In genomic region chr9:92989561-92989960, GRCh38 we compare ENCODE assay signal across 18 cellular contexts. TPM values are rescaled to one million over a fixed set of nuclear protein-coding genes. Genes with fewer than 3 reads are reported as not detected.
DNase-seq lines count a peak whose midpoint lies in the region; ATAC-seq, FAIRE-seq and TF ChIP-seq lines count a peak whose summit lies in the region.
"Had no signal": no experiment of that assay in that cellular context is flagged by ENCODE, and none has a peak within 500 bp of the region (broad histone marks: within the 10 kb centered on the region; RNA-seq: fewer than 3 reads in every experiment).

No MANE protein-coding gene starts in this region.

- H3K27ac Mint-ChIP-seq in type B pancreatic cell, result peak overlapping the region; percentile 46

- no peak overlapping the region for H3K4me2 ChIP-seq in HepG2 (ENCODE audit: low read depth, low read length)
- H3K4me2 ChIP-seq: BLaER1 treated with 17β-estradiol and CSF1 and Interleukin-3, amounts not matched to agents 10 nM and 100 nM had no signal

- no peak overlapping the region for H3K9ac ChIP-seq in HepG2 (ENCODE audit: insufficient read depth, low read depth, low read length)
- H3K9ac ChIP-seq: BLaER1 treated with 17β-estradiol and CSF1 and Interleukin-3, amounts not matched to agents 10 nM and 100 nM had no signal

- peaks cover 28% of the 10 kb centered on the region for H3K4me1 ChIP-seq in HepG2 (ENCODE audit: insufficient read depth, low read length)
- no peaks in the 10 kb centered on the region for H3K4me1 ChIP-seq in right lobe of liver
- H3K4me1 ChIP-seq: body of pancreas, Peyer's patch had no signal

- H3K27ac ChIP-seq in HepG2 (ENCODE audit: extremely low read length, insufficient read depth, low read length) (no peak overlapping the region), right lobe of liver (no peak overlapping the region)
- H3K27ac ChIP-seq: BLaER1 treated with 17β-estradiol and CSF1 and Interleukin-3, amounts not matched to agents 10 nM and 100 nM; body of pancreas; Peyer's patch had no signal

- TF ChIP-seq EP300 in HepG2 (IDR thresholded peaks at IDR 0.05; ENCODE audit: low read depth in 2 of 2, low read length in 2 of 2), result no peak
- TF ChIP-seq EP300 in HepG2 (CRISPR knock-in tag; IDR thresholded peaks at IDR 0.05; ENCODE audit: borderline replicate concordance), result no peak

- TF ChIP-seq POLR2A in HepG2 (IDR thresholded peaks at IDR 0.05; ENCODE audit: insufficient read depth in 1 of 2, low read depth in 2 of 2, low read length in 2 of 2) (no peak), right lobe of liver (IDR thresholded peaks at IDR 0.05) (no peak)

- intact Hi-C loops in HepG2 (cut with micrococcal nuclease; ENCODE audit: unreplicated experiment), result no loop called here
- intact Hi-C loops in right lobe of liver (cut with DNase I), result no loop called here

- H3K4me3 ChIP-seq in HepG2 (replicated peaks in 1 of 3; ENCODE audit: insufficient read depth in 1 of 3, low read depth in 2 of 3, low read length in 3 of 3) (no peak overlapping the region), right lobe of liver (no peak overlapping the region), bronchial epithelial cell (ENCODE audit: low read depth, low read length) (no peak overlapping the region)
- H3K4me3 ChIP-seq: BLaER1 treated with 17β-estradiol and CSF1 and Interleukin-3, amounts not matched to agents 10 nM and 100 nM; body of pancreas; Peyer's patch had no signal

- no peak overlapping the region for H3K4me3 Mint-ChIP-seq in type B pancreatic cell
- H3K4me3 Mint-ChIP-seq: nephron had no signal

- H3K27me3 Mint-ChIP-seq in type B pancreatic cell, result no peaks in the 10 kb centered on the region
- H3K27me3 Mint-ChIP-seq: IgD-negative memory B cell had no signal

- TF ChIP-seq CTCF in HepG2 (CRISPR knock-in tag; IDR thresholded peaks at IDR 0.05) (no peak), right lobe of liver (IDR thresholded peaks at IDR 0.05) (no peak), bronchial epithelial cell (IDR thresholded peaks at IDR 0.05; ENCODE audit: insufficient read depth, low read length, severe bottlenecking) (no peak), type B pancreatic cell (conservative IDR thresholded peaks at IDR 0.05) (no peak), GM10248 (IDR thresholded peaks at IDR 0.05; ENCODE audit: control extremely low read depth, extremely low read depth, low read depth, missing control alignments) (no peak)

- FAIRE-seq in HepG2 (lab: Jason Lieb, UNC), result no peak
- no peak for FAIRE-seq in bronchial epithelial cell (lab: Jason Lieb, UNC)

- H3K36me3 Mint-ChIP-seq in type B pancreatic cell, result peaks cover 10% of the 10 kb centered on the region

- no peaks in the 10 kb centered on the region for H3K79me2 ChIP-seq in HepG2 (ENCODE audit: insufficient read depth, low read length)

- H3K4me1 Mint-ChIP-seq in type B pancreatic cell (ENCODE audit: unreplicated experiment), result peaks cover 22% of the 10 kb centered on the region
- H3K4me1 Mint-ChIP-seq: nephron had no signal

- H3K9me3 ChIP-seq in HepG2 (ENCODE audit: low read length) (peaks cover 18% of the 10 kb centered on the region), right lobe of liver (no peaks in the 10 kb centered on the region)
- H3K9me3 ChIP-seq: body of pancreas, Peyer's patch had no signal

- POLR2A ChIA-PET in HepG2 (lab: Yijun Ruan, JAX) (no interaction called here), GM10248 (lab: Yijun Ruan, JAX) (no interaction called here)

- CTCF ChIA-PET in HepG2 (lab: Yijun Ruan, JAX; ENCODE audit: low intra/inter-chr PET ratio, low total read pairs) (no interaction called here), GM10248 (lab: Yijun Ruan, JAX) (interaction anchor here (1.0 to 3.8 kb wide), 2 partner anchors 8 to 14 kb away, joined by 3 to 31 read pairs; no protein-coding TSS in a partner anchor)

- H4K20me1 ChIP-seq in HepG2 (ENCODE audit: insufficient read depth, low read length), result no peaks in the 10 kb centered on the region

- H3K9me3 Mint-ChIP-seq in type B pancreatic cell, result peaks cover 24% of the 10 kb centered on the region

- DNase-seq in HepG2 (ENCODE audit: low spot score), result peak; percentile 37
- no peak for DNase-seq in right lobe of liver
- DNase-seq in NCI-H345 treated with DMSO at 0.1 percent for 48 hours (lab: John Stamatoyannopoulos, UW; ENCODE audit: unreplicated experiment), result peak; percentile 54
- DNase-seq in bronchial epithelial cell (ENCODE audit: low read depth), result peak; percentile 28
- no peak for DNase-seq in type B pancreatic cell (ENCODE audit: extremely low spot score, unreplicated experiment)
- no peak for DNase-seq in stimulated activated CD4-positive, alpha-beta T cell treated with anti-CD3 and anti-CD28 coated beads, Interleukin-15, amount 100 ng/mL, for 24 hours
- no peak for DNase-seq in GM10248 (ENCODE audit: extremely low spot score)
- no peak for DNase-seq in OCI-M1 (lab: John Stamatoyannopoulos, UW)
- DNase-seq: body of pancreas; effector CD4-positive, alpha-beta T cell; GF-D8; left cardiac atrium; NCI-H1694 treated with DMSO at 0.1 percent for 48 hours; T-helper 9 cell had no signal

- 24% methylated on average over 3 of the region's 3 CpGs for WGBS in HepG2 (ENCODE audit: low lambda C conversion rate)
- 65% methylated on average over 3 of the region's 3 CpGs for WGBS in right lobe of liver (ENCODE audit: insufficient coverage, low coverage, low lambda C conversion rate, missing lambda C conversion rate)

- ATAC-seq in HepG2 (no peak), right lobe of liver (no peak)
- ATAC-seq: body of pancreas, left cardiac atrium had no signal

- no peak overlapping the region for H2AFZ ChIP-seq in HepG2 (ENCODE audit: low read length)

- H3K27me3 ChIP-seq in HepG2 (ENCODE audit: control insufficient read depth in 1 of 2, insufficient read depth in 2 of 2, low read length in 2 of 2) (no peaks in the 10 kb centered on the region), right lobe of liver (no peaks in the 10 kb centered on the region), bronchial epithelial cell (ENCODE audit: control insufficient read depth, insufficient read depth, low read length) (no peaks in the 10 kb centered on the region)
- H3K27me3 ChIP-seq: BLaER1 treated with 17β-estradiol and CSF1 and Interleukin-3, amounts not matched to agents 10 nM and 100 nM; body of pancreas; Peyer's patch had no signal

- H3K36me3 ChIP-seq in HepG2 (replicated peaks in 1 of 2; ENCODE audit: control insufficient read depth in 1 of 2, insufficient read depth in 2 of 2, low read length in 2 of 2) (no peaks in the 10 kb centered on the region), right lobe of liver (no peaks in the 10 kb centered on the region), bronchial epithelial cell (ENCODE audit: control insufficient read depth, insufficient read depth, low read length) (no peaks in the 10 kb centered on the region)
- H3K36me3 ChIP-seq: Peyer's patch had no signal

- no TSS peak for BruUV-seq in HepG2 (replicated peaks; lab: Mats Ljungman, UMichigan)

- TF ChIP-seq RAD21 in HepG2 (CRISPR knock-in tag; IDR thresholded peaks at IDR 0.05), result no peak

- in situ Hi-C loops in HepG2 (cut with HindIII; ENCODE audit: extremely low pct_ligation_motif_present, low pct_unique_long_range_greater_than_20kb), result no loop called here

TF ChIP-seq in HepG2, 621 proteins besides CTCF, POLR2A, EP300 and RAD21:
- TF ChIP-seq ZNF772 (CRISPR knock-in tag; IDR thresholded peaks at IDR 0.05) (no peak), SOX5 (CRISPR knock-in tag; IDR thresholded peaks at IDR 0.05; ENCODE audit: borderline replicate concordance) (0 out of 2 replicates have a peak, but pooled peaks have one; percentile 18)

RNA-seq across cellular contexts. Expression of gene FGD3, which starts 42.2 kb away (rescaled TPM):
- total RNA-seq in HepG2 (2016; rRNA removed; fragmentation: Illumina TruSeq; extraction: Trizol), result 0.84 and 1.1 TPM in 2 replicates
- total RNA-seq in HepG2 (2016; cell fraction: cytosol; rRNA removed; fragmentation: Illumina TruSeq; extraction: Trizol; ENCODE audit: low read depth), result 0.40 and 0.53 TPM in 2 replicates
- 0.73 and 1.0 TPM in 2 replicates for total RNA-seq in HepG2 (2016; cell fraction: insoluble cytoplasmic fraction; rRNA removed; fragmentation: Illumina TruSeq; extraction: Trizol)
- 0.34 and 0.77 TPM in 2 replicates for total RNA-seq in HepG2 (2016; cell fraction: membrane; rRNA removed; fragmentation: Illumina TruSeq; extraction: Trizol)
- 1.0 and 1.4 TPM in 2 replicates for total RNA-seq in HepG2 (2016; cell fraction: nucleus; rRNA removed; fragmentation: Illumina TruSeq; extraction: Trizol)
- 0.53 and 0.60 TPM in 2 replicates for polyA plus RNA-seq in HepG2 (2011; rRNA removed)
- polyA plus RNA-seq in HepG2 (2011; cell fraction: cytosol; rRNA removed), result 0.29 and 0.70 TPM in 2 replicates
- polyA plus RNA-seq in HepG2 (2011; cell fraction: nucleus; rRNA removed), result 1.7 and 2.3 TPM in 2 replicates
- 0.68 and 1.4 TPM in 2 replicates for polyA plus RNA-seq in HepG2 (2012)
- 0.17 and 0.27 TPM in 2 replicates for polyA plus RNA-seq in HepG2 (2016; cell fraction: cytosol; fragmentation: Illumina TruSeq; extraction: Trizol; ENCODE audit: low read depth)
- polyA plus RNA-seq in HepG2 (2016; cell fraction: insoluble cytoplasmic fraction; fragmentation: Illumina TruSeq; extraction: Trizol; ENCODE audit: low read depth), result 0.63 and 0.74 TPM in 2 replicates
- 0.15 and 0.21 TPM in 2 replicates for polyA plus RNA-seq in HepG2 (2016; cell fraction: membrane; fragmentation: Illumina TruSeq; extraction: Trizol; ENCODE audit: low read depth)
- polyA plus RNA-seq in HepG2 (2016; cell fraction: nucleus; fragmentation: Illumina TruSeq; extraction: Trizol; ENCODE audit: insufficient read depth, low read depth), result 1.4 and 2.1 TPM in 2 replicates
- 1.2 and 1.3 TPM in 2 replicates for polyA minus RNA-seq in HepG2 (2011; rRNA and poly(A)+ RNA removed; ENCODE audit: low replicate concordance)
- polyA minus RNA-seq in HepG2 (2011; cell fraction: cytosol; rRNA and poly(A)+ RNA removed), result 0.49 and 0.79 TPM in 2 replicates
- polyA minus RNA-seq in HepG2 (2011; cell fraction: nucleus; rRNA and poly(A)+ RNA removed), result 0.75 and 0.77 TPM in 2 replicates
- 1 to 10 TPM; 1.7 to 3.1 (median 2.4) TPM for total RNA-seq in right lobe of liver
- total RNA-seq in bronchial epithelial cell, result 0.26 and 1.0 TPM in 2 replicates
- 5.5 and 8.4 TPM in 2 replicates for total RNA-seq in type B pancreatic cell (ENCODE audit: low replicate concordance)

Comparison
In these comparisons a context has a peak if more than half of its experiments do, and no peak if none do; other contexts are left out.
1. DNase-seq: peak in HepG2 (single experiment), NCI-H345 treated with DMSO at 0.1 percent for 48 hours (single experiment) and bronchial epithelial cell (single experiment); none in right lobe of liver (0 of 3), type B pancreatic cell (single experiment), stimulated activated CD4-positive, alpha-beta T cell treated with anti-CD3 and anti-CD28 coated beads, Interleukin-15, amount 100 ng/mL, for 24 hours (single experiment), GM10248 (single experiment) and OCI-M1 (single experiment).